In the genomic region with DNA sequence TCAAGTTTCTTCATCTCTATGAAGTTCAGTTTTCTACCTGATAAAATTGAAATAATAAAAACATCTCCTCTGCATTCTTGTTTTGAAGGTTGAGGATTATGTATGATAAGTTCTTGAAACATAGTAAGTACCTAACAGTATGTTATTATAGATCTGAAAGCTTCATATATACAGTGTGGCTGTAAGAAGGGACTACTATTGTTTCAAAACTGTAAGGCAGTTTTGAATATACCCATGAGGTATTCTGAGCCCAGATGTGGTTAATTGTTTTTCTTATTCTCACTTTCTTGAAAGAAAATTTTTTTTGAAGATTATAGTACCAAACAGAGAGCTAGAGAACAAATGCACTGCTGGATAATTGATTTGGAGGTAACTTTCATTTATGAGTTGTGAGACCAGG, we compare ENCODE assay signal across 24 cellular contexts.
"Had no signal": no experiment of that assay in that cellular context is flagged by ENCODE, and none has a peak within 500 bp of the region (broad histone marks: within the 10 kb centered on the region; RNA-seq: fewer than 3 reads in every experiment).

No MANE protein-coding gene starts in this region.

- DNase-seq: Kasumi-1; MM.1S; NCI-H1092 treated with DMSO at 0.1 percent for 48 hours; NCI-H1436; NCI-H187; NCI-H2029; NCI-H2081 treated with DMSO at 0.1 percent for 48 hours; NCI-H2171; NCI-H226; NCI-H446; NCI-H510A; NCI-H524 treated with DMSO at 0.1 percent for 48 hours; NCI-H69; NCI-H774; NK-92 treated with Interleukin-12 subunit alpha and Interleukin-12 subunit beta, amount 100 ng/mL, for 24 hours; PC-3; SHP77; SK-N-SH; SW 1271 had no signal

- H3K9me3 ChIP-seq: SK-N-SH had no signal

- H3K27ac ChIP-seq: HL-60, KMS-11, RWPE1 had no signal

- H3K9ac ChIP-seq: KMS-11, SK-N-SH had no signal

- ATAC-seq: K562, Panc1, PC-3 had no signal

- H3K4me2 ChIP-seq: KMS-11, SK-N-SH had no signal

- H3K4me3 ChIP-seq: K562 had no signal
